ENCODE assay signal across 10 cellular contexts in genomic region chr9:89674667-89675402, GRCh38.
A peak's percentile ranks its signal among the peaks of the same experiment; 100 is the strongest.
DNase-seq lines count a peak whose midpoint lies in the region; ATAC-seq, FAIRE-seq and TF ChIP-seq lines count a peak whose summit lies in the region.
"Had no signal": no experiment of that assay in that cellular context is flagged by ENCODE, and none has a peak within 500 bp of the region (broad histone marks: within the 10 kb centered on the region; RNA-seq: fewer than 3 reads in every experiment).

No MANE protein-coding gene starts in this region.

- H3K36me3 ChIP-seq in Peyer's patch = no peaks in the 10 kb centered on the region
- H3K36me3 ChIP-seq in right atrium auricular region = no peaks in the 10 kb centered on the region
- no peaks in the 10 kb centered on the region for H3K36me3 ChIP-seq in small intestine (ENCODE audit: control insufficient read depth in 2 of 2, insufficient read depth in 2 of 2, low read length in 2 of 2)

- no peak for TF ChIP-seq POLR2A in Peyer's patch (IDR thresholded peaks at IDR 0.05)

- peaks cover 3% of the 10 kb centered on the region for H3K27me3 Mint-ChIP-seq in T-helper 2 cell treated with Interferon-gamma antibody and Interleukin-4, amounts not matched to agents 5 μg/mL and 100 μg/mL, for 36 hours (ENCODE audit: low read depth)
- H3K27me3 Mint-ChIP-seq: activated CD4-positive, alpha-beta T cell treated with anti-CD3 and anti-CD28 coated beads for 36 hours had no signal

- peak; percentile 79 for DNase-seq in NCI-H1417 treated with DMSO at 0.1 percent for 48 hours (lab: John Stamatoyannopoulos, UW)
- DNase-seq in Peyer's patch = peak in 2 of 3 donors; percentile 60 to 65
- DNase-seq in right atrium auricular region (ENCODE audit: low spot score) = no peak
- DNase-seq in small intestine = peak; percentile 57
- no peak for DNase-seq in dedifferentiated amniotic fluid mesenchymal stem cell (ENCODE audit: extremely low spot score)
- DNase-seq in T-helper 2 cell treated with Interferon-gamma antibody and Interleukin-4, amounts not matched to agents 5 μg/mL and 100 μg/mL, for 36 hours (ENCODE audit: low spot score) = no peak
- DNase-seq: activated CD4-positive, alpha-beta T cell treated with anti-CD3 and anti-CD28 coated beads for 36 hours had no signal

- H3K9me3 ChIP-seq in Peyer's patch = no peaks in the 10 kb centered on the region
- H3K9me3 ChIP-seq in right atrium auricular region = no peaks in the 10 kb centered on the region
- H3K9me3 ChIP-seq in small intestine (ENCODE audit: control insufficient read depth, low read depth) = no peaks in the 10 kb centered on the region

- no peak overlapping the region for H3K27ac Mint-ChIP-seq in T-helper 2 cell treated with Interferon-gamma antibody and Interleukin-4, amounts not matched to agents 5 μg/mL and 100 μg/mL, for 36 hours
- H3K27ac Mint-ChIP-seq: activated CD4-positive, alpha-beta T cell treated with anti-CD3 and anti-CD28 coated beads for 36 hours had no signal

- ATAC-seq in GM18517 (IDR thresholded peaks at IDR 0.05; ENCODE audit: unreplicated experiment) (no peak), GM18870 (IDR thresholded peaks at IDR 0.05; ENCODE audit: unreplicated experiment) (no peak)
- ATAC-seq: activated CD4-positive, alpha-beta T cell treated with anti-CD3 and anti-CD28 coated beads for 36 hours had no signal

- peaks cover 8% of the 10 kb centered on the region for H3K4me1 Mint-ChIP-seq in T-helper 2 cell treated with Interferon-gamma antibody and Interleukin-4, amounts not matched to agents 5 μg/mL and 100 μg/mL, for 36 hours (ENCODE audit: low read depth)
- H3K4me1 Mint-ChIP-seq: activated CD4-positive, alpha-beta T cell treated with anti-CD3 and anti-CD28 coated beads for 36 hours had no signal

- 39 to 54% (median 46%) methylated on average over 11 of the region's 11 CpGs for WGBS in small intestine, 3 donors

- H3K27ac ChIP-seq in Peyer's patch (peak overlapping the region in 2 of 4 donors; percentile 17 to 44), right atrium auricular region (peak overlapping the region; percentile 34 to 37), small intestine (ENCODE audit: low read depth in 1 of 2, low read length in 1 of 2) (no peak overlapping the region)

- H3K4me1 ChIP-seq in Peyer's patch = peaks cover 0 to 12% (median 0%) of the 10 kb centered on the region in 4 donors
- H3K4me1 ChIP-seq in right atrium auricular region = peaks cover 0 to 23% of the 10 kb centered on the region in 2 donors
- H3K4me1 ChIP-seq in small intestine (ENCODE audit: control insufficient read depth in 2 of 2, insufficient read depth in 1 of 2, low read depth in 1 of 2, low read length in 1 of 2) = peaks cover 0 to 2% of the 10 kb centered on the region in 2 donors

- H3K27me3 ChIP-seq in Peyer's patch (no peaks in the 10 kb centered on the region), right atrium auricular region (no peaks in the 10 kb centered on the region), small intestine (ENCODE audit: control insufficient read depth in 2 of 2, insufficient read depth in 2 of 2, low read length in 2 of 2) (no peaks in the 10 kb centered on the region)

- no peak for TF ChIP-seq CTCF in Peyer's patch (IDR thresholded peaks at IDR 0.05)
- TF ChIP-seq CTCF in right atrium auricular region (IDR thresholded peaks at IDR 0.05) = no peak

- H3K4me3 ChIP-seq in Peyer's patch = no peak overlapping the region
- no peak overlapping the region for H3K4me3 ChIP-seq in right atrium auricular region
- H3K4me3 ChIP-seq in small intestine (ENCODE audit: low read depth in 1 of 2, low read length in 2 of 2) = no peak overlapping the region

- peaks cover 9% of the 10 kb centered on the region for H3K9me3 Mint-ChIP-seq in T-helper 2 cell treated with Interferon-gamma antibody and Interleukin-4, amounts not matched to agents 5 μg/mL and 100 μg/mL, for 36 hours

- FAIRE-seq in small intestine (lab: Jason Lieb, UNC) = no peak
- FAIRE-seq: astrocyte had no signal

- peaks cover 3% of the 10 kb centered on the region for H3K36me3 Mint-ChIP-seq in T-helper 2 cell treated with Interferon-gamma antibody and Interleukin-4, amounts not matched to agents 5 μg/mL and 100 μg/mL, for 36 hours (ENCODE audit: low read depth)

- H3K4me3 Mint-ChIP-seq in T-helper 2 cell treated with Interferon-gamma antibody and Interleukin-4, amounts not matched to agents 5 μg/mL and 100 μg/mL, for 36 hours = no peak overlapping the region
- H3K4me3 Mint-ChIP-seq: activated CD4-positive, alpha-beta T cell treated with anti-CD3 and anti-CD28 coated beads for 36 hours had no signal

Comparison
In these comparisons a context has a peak if more than half of its experiments do, and no peak if none do; other contexts are left out.
1. DNase-seq: peak in NCI-H1417 treated with DMSO at 0.1 percent for 48 hours (single experiment), Peyer's patch (2 of 3) and small intestine (single experiment); none in right atrium auricular region (single experiment), dedifferentiated amniotic fluid mesenchymal stem cell (single experiment) and T-helper 2 cell treated with Interferon-gamma antibody and Interleukin-4, amounts not matched to agents 5 μg/mL and 100 μg/mL, for 36 hours (single experiment).
2. H3K27ac ChIP-seq: peak in right atrium auricular region (2 of 2); none in small intestine (0 of 2).